ENCODE assay signal across 8 cellular contexts in genomic region chr19:32580353-32580900, GRCh38. TPM values are rescaled to one million over a fixed set of nuclear protein-coding genes. Genes with fewer than 3 reads are reported as not detected.
DNase-seq lines count a peak whose midpoint lies in the region; ATAC-seq lines count a peak whose summit lies in the region.

No MANE protein-coding gene starts in this region.

- H3K9me3 Mint-ChIP-seq in T-helper 2 cell treated with Interferon-gamma antibody and Interleukin-4, amounts not matched to agents 5 μg/mL and 100 μg/mL, for 36 hours = no peaks in the 10 kb centered on the region
- peaks cover 4% of the 10 kb centered on the region for H3K9me3 Mint-ChIP-seq in activated T-helper 1 cell treated with anti-CD3 and anti-CD28 coated beads, Interleukin-12 subunit alpha, Interleukin-12 subunit beta, Interleukin-2, Interleukin-4 antibody, amounts not matched to agents 30 ng/mL and 10 ng/mL and 1 ng/mL, durations not matched to agents 14 hours and 24 hours and 36 hours

- H3K4me3 Mint-ChIP-seq in T-helper 2 cell treated with Interferon-gamma antibody and Interleukin-4, amounts not matched to agents 5 μg/mL and 100 μg/mL, for 36 hours = peak overlapping the region; percentile 82
- H3K4me3 Mint-ChIP-seq in activated T-helper 1 cell treated with anti-CD3 and anti-CD28 coated beads, Interleukin-12 subunit alpha, Interleukin-12 subunit beta, Interleukin-2, Interleukin-4 antibody, amounts not matched to agents 30 ng/mL and 10 ng/mL and 1 ng/mL, durations not matched to agents 14 hours and 24 hours and 36 hours = peak overlapping the region; percentile 96

- H3K27ac Mint-ChIP-seq in T-helper 2 cell treated with Interferon-gamma antibody and Interleukin-4, amounts not matched to agents 5 μg/mL and 100 μg/mL, for 36 hours = peak overlapping the region; percentile 69
- H3K27ac Mint-ChIP-seq in activated T-helper 1 cell treated with anti-CD3 and anti-CD28 coated beads, Interleukin-12 subunit alpha, Interleukin-12 subunit beta, Interleukin-2, Interleukin-4 antibody, amounts not matched to agents 30 ng/mL and 10 ng/mL and 1 ng/mL, durations not matched to agents 14 hours and 24 hours and 36 hours = peak overlapping the region; percentile 86

- intact Hi-C loops in activated T-helper 1 cell treated with anti-CD3 and anti-CD28 coated beads, Interleukin-12 subunit alpha, Interleukin-12 subunit beta, Interleukin-2, Interleukin-4 antibody, amounts not matched to agents 30 ng/mL and 10 ng/mL and 1 ng/mL, durations not matched to agents 14 hours and 24 hours and 36 hours (cut with micrococcal nuclease) = loop anchor here (2.0 to 5.0 kb wide), 6 partner anchors 18 to 792 kb away; partner anchors contain the start of genes ANKRD27, CEBPG and RGS9BP

- no peak for DNase-seq in T-helper 2 cell treated with Interferon-gamma antibody and Interleukin-4, amounts not matched to agents 5 μg/mL and 100 μg/mL, for 36 hours (ENCODE audit: low spot score)
- DNase-seq in T-helper 2 cell = no peak
- DNase-seq in activated T-helper 1 cell treated with anti-CD3 and anti-CD28 coated beads, Interleukin-12 subunit alpha, Interleukin-12 subunit beta, Interleukin-2, Interleukin-4 antibody, amounts not matched to agents 30 ng/mL and 10 ng/mL and 1 ng/mL, durations not matched to agents 14 hours and 24 hours and 36 hours (ENCODE audit: low spot score) = no peak
- peak in 3 of 49 donors; percentile 37 to 51 (median 49) for DNase-seq in substantia nigra (lab: John Stamatoyannopoulos, UW)
- DNase-seq in dermis blood vessel endothelial cell = no peak
- DNase-seq in NCI-H1694 (lab: John Stamatoyannopoulos, UW) = no peak

- ATAC-seq in HG03103 (IDR thresholded peaks at IDR 0.05; ENCODE audit: low read depth, unreplicated experiment) = peak; percentile 26

- H3K9me3 ChIP-seq in iPS-18c (ENCODE audit: control insufficient read depth, insufficient read depth, low read length) = no peaks in the 10 kb centered on the region

- H3K27ac ChIP-seq in substantia nigra (ENCODE audit: low read depth, low read length, poor library complexity, severe bottlenecking) = peak overlapping the region; percentile 58

- H3K36me3 Mint-ChIP-seq in T-helper 2 cell treated with Interferon-gamma antibody and Interleukin-4, amounts not matched to agents 5 μg/mL and 100 μg/mL, for 36 hours (ENCODE audit: low read depth) = peaks cover 17% of the 10 kb centered on the region
- H3K36me3 Mint-ChIP-seq in activated T-helper 1 cell treated with anti-CD3 and anti-CD28 coated beads, Interleukin-12 subunit alpha, Interleukin-12 subunit beta, Interleukin-2, Interleukin-4 antibody, amounts not matched to agents 30 ng/mL and 10 ng/mL and 1 ng/mL, durations not matched to agents 14 hours and 24 hours and 36 hours (ENCODE audit: low read depth) = peaks cover 25% of the 10 kb centered on the region

- H3K4me1 Mint-ChIP-seq in T-helper 2 cell treated with Interferon-gamma antibody and Interleukin-4, amounts not matched to agents 5 μg/mL and 100 μg/mL, for 36 hours (ENCODE audit: low read depth) = peaks cover 15% of the 10 kb centered on the region
- H3K4me1 Mint-ChIP-seq in activated T-helper 1 cell treated with anti-CD3 and anti-CD28 coated beads, Interleukin-12 subunit alpha, Interleukin-12 subunit beta, Interleukin-2, Interleukin-4 antibody, amounts not matched to agents 30 ng/mL and 10 ng/mL and 1 ng/mL, durations not matched to agents 14 hours and 24 hours and 36 hours (ENCODE audit: low read depth) = peaks cover 27% of the 10 kb centered on the region

- H3K4me3 ChIP-seq in iPS-18c (ENCODE audit: insufficient read depth, low read depth, low read length) = peak overlapping the region; percentile 93

- H3K27me3 Mint-ChIP-seq in T-helper 2 cell treated with Interferon-gamma antibody and Interleukin-4, amounts not matched to agents 5 μg/mL and 100 μg/mL, for 36 hours (ENCODE audit: low read depth) = peaks cover 21% of the 10 kb centered on the region
- peaks cover 10% of the 10 kb centered on the region for H3K27me3 Mint-ChIP-seq in activated T-helper 1 cell treated with anti-CD3 and anti-CD28 coated beads, Interleukin-12 subunit alpha, Interleukin-12 subunit beta, Interleukin-2, Interleukin-4 antibody, amounts not matched to agents 30 ng/mL and 10 ng/mL and 1 ng/mL, durations not matched to agents 14 hours and 24 hours and 36 hours (ENCODE audit: insufficient read depth)

RNA-seq across cellular contexts. Expression of gene PDCD5, which starts 0.6 kb away (rescaled TPM):
- 203 TPM in 2 replicates for total RNA-seq in activated T-helper 1 cell treated with anti-CD3 and anti-CD28 coated beads, Interleukin-12 subunit alpha, Interleukin-12 subunit beta, Interleukin-2, Interleukin-4 antibody, amounts not matched to agents 30 ng/mL and 10 ng/mL and 1 ng/mL, durations not matched to agents 14 hours and 24 hours and 36 hours
- 90.0 and 105 TPM in 2 replicates for total RNA-seq in dermis blood vessel endothelial cell
